ENCODE assay signal across 35 cellular contexts in the genomic region with DNA sequence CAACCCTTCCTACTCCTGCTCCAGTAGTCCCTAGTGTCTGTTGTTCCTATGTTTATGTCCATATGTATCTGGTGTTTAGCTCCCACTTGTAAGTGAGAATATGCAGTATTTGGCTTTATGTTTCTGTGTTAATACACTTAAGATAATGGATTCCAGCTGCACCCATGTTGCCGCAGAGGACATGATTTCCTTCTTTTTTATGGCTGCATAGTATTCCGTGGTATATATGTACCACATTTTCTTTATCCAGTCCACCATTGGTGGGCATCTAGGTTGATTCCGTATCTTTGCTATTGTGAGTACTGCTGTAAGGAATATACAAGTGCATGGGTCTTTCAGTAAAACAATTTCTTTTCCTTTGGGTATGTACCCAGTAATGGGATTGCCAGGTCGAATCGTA.
"Had no signal": no experiment of that assay in that cellular context is flagged by ENCODE, and none has a peak within 500 bp of the region (broad histone marks: within the 10 kb centered on the region; RNA-seq: fewer than 3 reads in every experiment).

No MANE protein-coding gene starts in this region.

- H3K9me3 ChIP-seq: MG63 had no signal

- H3K36me3 ChIP-seq: MG63 had no signal

- H3K4me3 ChIP-seq: MG63 had no signal

- H3K27me3 ChIP-seq: MG63 had no signal

- DNase-seq: MG63, MM.1S, MV-4-11, NCI-H1048, NCI-H1092, NCI-H1092 treated with DMSO at 0.1 percent for 48 hours, NCI-H1105, NCI-H1105 treated with DMSO at 0.1 percent for 48 hours, NCI-H1417, NCI-H1417 treated with DMSO at 0.1 percent for 48 hours, NCI-H1436, NCI-H1436 treated with DMSO at 0.1 percent for 48 hours, NCI-H146, NCI-H1694, NCI-H1694 treated with DMSO at 0.1 percent for 48 hours, NCI-H187, NCI-H187 treated with DMSO at 0.1 percent for 48 hours, NCI-H1930, NCI-H2029, NCI-H2029 treated with DMSO at 0.1 percent for 48 hours, NCI-H2081, NCI-H2081 treated with DMSO at 0.1 percent for 48 hours, NCI-H2107, NCI-H2171, NCI-H2171 treated with DMSO at 0.1 percent for 48 hours, NCI-H2227 treated with DMSO at 0.1 percent for 48 hours, NCI-H226, NCI-H345, NCI-H446, NCI-H446 treated with DMSO at 0.1 percent for 48 hours, NCI-H510A, NCI-H510A treated with DMSO at 0.1 percent for 48 hours, NCI-H524, NCI-H524 treated with DMSO at 0.1 percent for 48 hours, NCI-H526 had no signal
